Comparison of ENCODE assay signal across 1 cellular context in genomic region chr17:80892019-80892855, GRCh38.
TF ChIP-seq lines count a peak whose summit lies in the region.

No MANE protein-coding gene starts in this region.

TF ChIP-seq in K562, 482 proteins besides CTCF, POLR2A, EP300 and RAD21 (continued from another document and continues in another):
- TF ChIP-seq TFAP4 (CRISPR knock-in tag; IDR thresholded peaks at IDR 0.05; ENCODE audit: borderline replicate concordance): peak; percentile 79
- TF ChIP-seq ZNF785 (CRISPR knock-in tag; IDR thresholded peaks at IDR 0.05): no peak
- TF ChIP-seq ZNF584 (CRISPR knock-in tag; IDR thresholded peaks at IDR 0.05; ENCODE audit: low read depth): 0 out of 2 replicates have a peak, but pooled peaks have one; percentile 13
- 0 out of 2 replicates have a peak, but pooled peaks have one; percentile 16 for TF ChIP-seq RNF2 (IDR thresholded peaks at IDR 0.05)
- peak; percentile 44; the same call in 1 of the 2 replicates for TF ChIP-seq NFIC (IDR thresholded peaks at IDR 0.05)
- TF ChIP-seq RCOR1 (IDR thresholded peaks at IDR 0.05; ENCODE audit: borderline replicate concordance in 1 of 2, low read depth in 2 of 2, low read length in 2 of 2): peak in 1 of 2 experiments; percentile 42; a peak in 1 of 4 replicates
- TF ChIP-seq CXXC5 (CRISPR knock-in tag; IDR thresholded peaks at IDR 0.05): peak; percentile 91
- TF ChIP-seq TEAD1 (CRISPR knock-in tag; IDR thresholded peaks at IDR 0.05): peak in 1 of 2 experiments; percentile 4; a peak in 1 of 4 replicates
- TF ChIP-seq NEUROD1 (IDR thresholded peaks at IDR 0.05; ENCODE audit: borderline replicate concordance, low read depth, low read length, partially characterized antibody): peak; percentile 42
- TF ChIP-seq SMAD4 (CRISPR knock-in tag; conservative IDR thresholded peaks at IDR 0.05): peak; percentile 78
- no peak for TF ChIP-seq RHOXF2B (CRISPR knock-in tag; conservative IDR thresholded peaks at IDR 0.05)
- peak; percentile 71 for TF ChIP-seq LEF1 (IDR thresholded peaks at IDR 0.05)
- no peak for TF ChIP-seq E4F1 (CRISPR knock-in tag; IDR thresholded peaks at IDR 0.05; ENCODE audit: borderline replicate concordance)
- TF ChIP-seq ARNT (IDR thresholded peaks at IDR 0.05): peak in 1 of 2 experiments; percentile 57; a peak in 1 of 4 replicates
- no peak for TF ChIP-seq HMG20A (CRISPR knock-in tag; conservative IDR thresholded peaks at IDR 0.05)
- no peak for TF ChIP-seq ZNF232 (CRISPR knock-in tag; IDR thresholded peaks at IDR 0.05)
- TF ChIP-seq MNT (conservative IDR thresholded peaks at IDR 0.05): peak; percentile 96 to 99
- peak; percentile 14 for TF ChIP-seq PRDM10 (IDR thresholded peaks at IDR 0.05; ENCODE audit: partially characterized antibody)
- 0 out of 2 replicates have a peak, but pooled peaks have one; percentile 31 for TF ChIP-seq THRB (CRISPR knock-in tag; conservative IDR thresholded peaks at IDR 0.05)
- no peak for TF ChIP-seq RFX5 (IDR thresholded peaks at IDR 0.05; ENCODE audit: low read depth, low read length)
- TF ChIP-seq MLX (CRISPR knock-in tag; conservative IDR thresholded peaks at IDR 0.05): no peak
- TF ChIP-seq LCOR (CRISPR knock-in tag; IDR thresholded peaks at IDR 0.05): 0 out of 2 replicates have a peak, but pooled peaks have one; percentile 3
- TF ChIP-seq ZNF318 (IDR thresholded peaks at IDR 0.05; ENCODE audit: borderline replicate concordance in 1 of 2, low read depth in 1 of 2): peak in 1 of 2 experiments; percentile 97; a peak in 2 of 4 replicates
- TF ChIP-seq PKNOX1 (IDR thresholded peaks at IDR 0.05): peak; percentile 54; the same call in 1 of the 2 replicates
- no peak for TF ChIP-seq NONO (IDR thresholded peaks at IDR 0.05; ENCODE audit: low read depth in 2 of 2, low read length in 1 of 2)
- TF ChIP-seq ZNF354B (CRISPR knock-in tag; IDR thresholded peaks at IDR 0.05): no peak
- peak; percentile 60; the same call in 1 of the 2 replicates for TF ChIP-seq ZNF592 (IDR thresholded peaks at IDR 0.05)
- TF ChIP-seq BDP1 (IDR thresholded peaks at IDR 0.05; ENCODE audit: insufficient read depth, insufficient read length): no peak
